ENCODE assay signal across 29 cellular contexts in the genomic region with DNA sequence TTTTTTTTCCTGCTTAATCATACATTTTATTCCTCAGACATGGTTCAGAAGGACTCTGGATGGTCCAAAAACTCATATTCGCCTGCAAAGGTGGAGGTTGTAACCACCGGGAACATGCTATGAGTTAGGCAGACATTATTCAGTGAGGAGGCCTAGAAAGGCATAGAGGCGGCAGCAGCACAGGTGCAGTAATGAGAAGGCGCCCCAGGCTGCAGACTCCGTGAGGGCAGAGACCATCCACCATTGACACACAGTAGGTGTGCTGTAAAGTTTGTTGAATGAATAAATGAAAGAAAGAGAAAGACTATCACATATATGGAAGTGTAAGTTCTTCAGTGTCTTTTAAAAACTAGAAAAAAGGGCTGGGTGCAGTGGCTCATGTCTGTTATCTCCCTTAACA.
"Had no signal": no experiment of that assay in that cellular context is flagged by ENCODE, and none has a peak within 500 bp of the region (broad histone marks: within the 10 kb centered on the region; RNA-seq: fewer than 3 reads in every experiment).

No MANE protein-coding gene starts in this region.

- H3K27ac ChIP-seq: KMS-11, SJCRH30, SK-N-MC, VCaP had no signal

- H3K36me3 ChIP-seq: adrenal gland, SJCRH30 had no signal

- H3K4me1 ChIP-seq: adrenal gland, SJCRH30 had no signal

- DNase-seq: activated B cell treated with CpG ODN at 0.5 μM for 24 hours; activated CD4-positive, alpha-beta memory T cell treated with anti-CD3 and anti-CD28 coated beads for 36 hours; activated CD4-positive, alpha-beta T cell treated with anti-CD3 and anti-CD28 coated beads for 4 hours; activated CD4-positive, alpha-beta T cell treated with anti-CD3 and anti-CD28 coated beads, Interleukin-2, amount 50 U/mL, for 1 hour; activated CD4-positive, CD25-positive, alpha-beta regulatory T cell treated with anti-CD3 and anti-CD28 coated beads, Interleukin-2, amount 50 U/mL, for 72 hours; activated CD8-positive, alpha-beta memory T cell treated with anti-CD3 and anti-CD28 coated beads, Interleukin-2, amount 50 U/mL, for 4 hours; activated gamma-delta T cell treated with Interleukin-2 at 50 U/mL for 16 hours; activated naive CD4-positive, alpha-beta T cell treated with anti-CD3 and anti-CD28 coated beads for 36 hours; activated T-cell treated with anti-CD3 and anti-CD28 coated beads for 4 hours; activated T-cell treated with anti-CD3 and anti-CD28 coated beads, Interleukin-2, amount 50 U/mL, for 4 hours; caudate nucleus; cerebellar nuclear complex; MM.1S; MV-4-11; NCI-H1092; NCI-H1417; NCI-H1930; NCI-H2081 treated with DMSO at 0.1 percent for 48 hours; NCI-H226; NCI-H446 treated with DMSO at 0.1 percent for 48 hours; NCI-H524; SHP77; SJCRH30 had no signal

- ATAC-seq: activated naive CD4-positive, alpha-beta T cell treated with anti-CD3 and anti-CD28 coated beads, Interleukin-2, amount 50 U/mL, for 72 hours; activated T-cell treated with anti-CD3 and anti-CD28 coated beads, Interleukin-2, amount 50 U/mL, for 4 hours; Panc1 had no signal

- H3K9me3 ChIP-seq: adrenal gland, SJCRH30 had no signal

- H3K27me3 ChIP-seq: adrenal gland, SJCRH30 had no signal

- H3K9ac ChIP-seq: KMS-11 had no signal

- H3K4me3 ChIP-seq: adrenal gland, SJCRH30, SK-N-MC had no signal
